In the genomic region with DNA sequence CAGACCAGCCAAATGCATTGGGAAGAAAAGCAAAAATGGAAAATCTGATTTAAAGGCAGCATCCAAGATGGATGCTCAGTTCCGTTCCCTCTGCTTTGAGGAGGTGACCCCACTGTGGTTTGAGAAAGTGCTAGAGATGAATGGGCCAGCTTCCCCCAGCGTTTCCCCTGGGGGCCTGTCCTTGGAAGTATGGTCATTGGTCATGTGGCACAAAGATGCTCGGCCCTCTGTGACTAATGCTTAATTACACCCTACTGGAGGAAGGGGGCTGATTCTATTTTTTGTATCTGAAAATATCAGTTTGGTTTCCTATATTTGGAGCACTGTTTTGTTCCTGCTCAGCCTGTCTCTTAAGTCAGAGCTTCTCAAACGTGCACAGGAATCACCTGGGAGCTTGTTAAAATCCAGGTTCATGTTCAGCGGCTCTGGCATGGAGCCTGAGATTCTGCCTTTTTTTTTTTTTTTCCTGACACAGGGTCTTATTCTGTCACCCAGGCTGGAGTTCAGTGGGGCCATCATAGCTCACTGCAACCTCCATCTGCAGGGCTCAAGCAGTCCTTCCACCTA, we compare ENCODE assay signal across 1 cellular context.
TF ChIP-seq lines count a peak whose summit lies in the region.

No MANE protein-coding gene starts in this region.

TF ChIP-seq in GM12878, 131 proteins besides CTCF, POLR2A, EP300 and RAD21:
- TF ChIP-seq RUNX3 (IDR thresholded peaks at IDR 0.05; ENCODE audit: low read length) (0 out of 2 replicates have a peak, but pooled peaks have one; percentile 21), SREBF2 (IDR thresholded peaks at IDR 0.05; ENCODE audit: low read length) (no peak)
